17 cellular contexts compared by ENCODE assay signal in genomic region chr5:53733853-53734252, GRCh38.
A peak's percentile ranks its signal among the peaks of the same experiment; 100 is the strongest.
DNase-seq lines count a peak whose midpoint lies in the region; ATAC-seq and TF ChIP-seq lines count a peak whose summit lies in the region.
"Had no signal": no experiment of that assay in that cellular context is flagged by ENCODE, and none has a peak within 500 bp of the region (broad histone marks: within the 10 kb centered on the region; RNA-seq: fewer than 3 reads in every experiment).

No MANE protein-coding gene starts in this region.

- peak; percentile 43 for DNase-seq in NCI-H748 (lab: John Stamatoyannopoulos, UW; ENCODE audit: unreplicated experiment)
- no peak for DNase-seq in NCI-H748 treated with DMSO at 0.1 percent for 48 hours (lab: John Stamatoyannopoulos, UW)
- no peak for DNase-seq in WTC11 (ENCODE audit: low spot score)
- DNase-seq in left kidney (ENCODE audit: low read depth, low spot score): peak; percentile 7
- DNase-seq in SHP77 treated with DMSO at 0.1 percent for 48 hours (lab: John Stamatoyannopoulos, UW): no peak
- DNase-seq in activated CD4-positive, alpha-beta T cell treated with anti-CD3 and anti-CD28 coated beads for 4 hours: no peak
- no peak for DNase-seq in 8988T
- DNase-seq: ACHN; activated naive CD8-positive, alpha-beta T cell treated with anti-CD3 and anti-CD28 coated beads for 36 hours; activated T-cell treated with anti-CD3 and anti-CD28 coated beads, Interleukin-2, amount 50 U/mL, for 48 hours; CD8-positive, alpha-beta memory T cell; effector CD4-positive, alpha-beta T cell; GF-D8; natural killer cell; spleen; stimulated activated naive CD4-positive, alpha-beta T cell treated with Interleukin-2 at 50 U/mL for 16 hours had no signal

- TF ChIP-seq EP300 in Ishikawa (IDR thresholded peaks at IDR 0.05; ENCODE audit: borderline replicate concordance): no peak

- H3K4me3 Mint-ChIP-seq in WTC11: no peak overlapping the region
- H3K4me3 Mint-ChIP-seq: activated naive CD8-positive, alpha-beta T cell treated with anti-CD3 and anti-CD28 coated beads for 36 hours; CD8-positive, alpha-beta memory T cell; natural killer cell had no signal

- TF ChIP-seq RAD21 in Ishikawa (IDR thresholded peaks at IDR 0.05; ENCODE audit: low read depth): peak; percentile 28; the same call in 1 of the 2 replicates

- no peaks in the 10 kb centered on the region for H3K27me3 Mint-ChIP-seq in WTC11 (ENCODE audit: low read depth)

- H3K9me3 Mint-ChIP-seq in WTC11: peaks cover 22% of the 10 kb centered on the region

- POLR2A ChIA-PET in WTC11 (lab: Charles Lee): no interaction called here

- H3K4me1 Mint-ChIP-seq in WTC11: 0 out of 2 replicates have a peak, but pooled peaks cover 4% of the 10 kb centered on the region
- H3K4me1 Mint-ChIP-seq: activated naive CD8-positive, alpha-beta T cell treated with anti-CD3 and anti-CD28 coated beads for 36 hours; CD8-positive, alpha-beta memory T cell had no signal

- no peaks in the 10 kb centered on the region for H3K36me3 Mint-ChIP-seq in WTC11
- H3K36me3 Mint-ChIP-seq: activated naive CD8-positive, alpha-beta T cell treated with anti-CD3 and anti-CD28 coated beads for 36 hours; CD8-positive, alpha-beta memory T cell; natural killer cell had no signal

- no peak for TF ChIP-seq CTCF in WTC11 (IDR thresholded peaks at IDR 0.05)

- H3K27ac Mint-ChIP-seq in WTC11: no peak overlapping the region
- H3K27ac Mint-ChIP-seq: activated naive CD8-positive, alpha-beta T cell treated with anti-CD3 and anti-CD28 coated beads for 36 hours; CD8-positive, alpha-beta memory T cell; natural killer cell had no signal

- ATAC-seq in WTC11: peak; percentile 91
- ATAC-seq: natural killer cell had no signal

- CTCF ChIA-PET in WTC11 (lab: Charles Lee): interaction anchor here (0.6 to 1.3 kb wide), 9 partner anchors 26 to 501 kb away, joined by 3 to 5 read pairs (median 3); no protein-coding TSS in a partner anchor

TF ChIP-seq in Ishikawa, 13 proteins besides CTCF, POLR2A, EP300 and RAD21:
- TF ChIP-seq FOXM1 (IDR thresholded peaks at IDR 0.05; ENCODE audit: borderline replicate concordance, low read depth) (no peak), TCF12 (IDR thresholded peaks at IDR 0.05; ENCODE audit: low read depth) (no peak), TEAD4 (IDR thresholded peaks at IDR 0.05) (no peak), EGR1 (IDR thresholded peaks at IDR 0.05) (no peak)

TF ChIP-seq in WTC11, 78 proteins besides CTCF, POLR2A, EP300 and RAD21:
- TF ChIP-seq, protein P1, sequence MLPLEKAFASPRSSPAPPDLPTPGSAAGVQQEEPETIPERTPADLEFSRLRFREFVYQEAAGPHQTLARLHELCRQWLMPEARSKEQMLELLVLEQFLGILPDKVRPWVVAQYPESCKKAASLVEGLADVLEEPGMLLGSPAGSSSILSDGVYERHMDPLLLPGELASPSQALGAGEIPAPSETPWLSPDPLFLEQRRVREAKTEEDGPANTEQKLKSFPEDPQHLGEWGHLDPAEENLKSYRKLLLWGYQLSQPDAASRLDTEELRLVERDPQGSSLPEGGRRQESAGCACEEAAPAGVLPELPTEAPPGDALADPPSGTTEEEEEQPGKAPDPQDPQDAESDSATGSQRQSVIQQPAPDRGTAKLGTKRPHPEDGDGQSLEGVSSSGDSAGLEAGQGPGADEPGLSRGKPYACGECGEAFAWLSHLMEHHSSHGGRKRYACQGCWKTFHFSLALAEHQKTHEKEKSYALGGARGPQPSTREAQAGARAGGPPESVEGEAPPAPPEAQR (CRISPR knock-in tag; IDR thresholded peaks at IDR 0.05): no peak
- TF ChIP-seq, protein P2, sequence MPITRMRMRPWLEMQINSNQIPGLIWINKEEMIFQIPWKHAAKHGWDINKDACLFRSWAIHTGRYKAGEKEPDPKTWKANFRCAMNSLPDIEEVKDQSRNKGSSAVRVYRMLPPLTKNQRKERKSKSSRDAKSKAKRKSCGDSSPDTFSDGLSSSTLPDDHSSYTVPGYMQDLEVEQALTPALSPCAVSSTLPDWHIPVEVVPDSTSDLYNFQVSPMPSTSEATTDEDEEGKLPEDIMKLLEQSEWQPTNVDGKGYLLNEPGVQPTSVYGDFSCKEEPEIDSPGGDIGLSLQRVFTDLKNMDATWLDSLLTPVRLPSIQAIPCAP (CRISPR knock-in tag; IDR thresholded peaks at IDR 0.05): no peak
- TF ChIP-seq KAT7 (CRISPR knock-in tag; IDR thresholded peaks at IDR 0.05; ENCODE audit: borderline replicate concordance) (no peak), NR3C1 (CRISPR knock-in tag; conservative IDR thresholded peaks at IDR 0.05; ENCODE audit: low read depth) (no peak), RORB (CRISPR knock-in tag; IDR thresholded peaks at IDR 0.05) (no peak), SOX15 (CRISPR knock-in tag; IDR thresholded peaks at IDR 0.05) (no peak)
- TF ChIP-seq, protein P3, sequence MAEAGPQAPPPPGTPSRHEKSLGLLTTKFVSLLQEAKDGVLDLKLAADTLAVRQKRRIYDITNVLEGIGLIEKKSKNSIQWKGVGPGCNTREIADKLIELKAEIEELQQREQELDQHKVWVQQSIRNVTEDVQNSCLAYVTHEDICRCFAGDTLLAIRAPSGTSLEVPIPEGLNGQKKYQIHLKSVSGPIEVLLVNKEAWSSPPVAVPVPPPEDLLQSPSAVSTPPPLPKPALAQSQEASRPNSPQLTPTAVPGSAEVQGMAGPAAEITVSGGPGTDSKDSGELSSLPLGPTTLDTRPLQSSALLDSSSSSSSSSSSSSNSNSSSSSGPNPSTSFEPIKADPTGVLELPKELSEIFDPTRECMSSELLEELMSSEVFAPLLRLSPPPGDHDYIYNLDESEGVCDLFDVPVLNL (CRISPR knock-in tag; IDR thresholded peaks at IDR 0.05; ENCODE audit: borderline replicate concordance, low read depth): no peak

Comparison
In these comparisons a context has a peak if more than half of its experiments do, and no peak if none do; other contexts are left out.
1. DNase-seq: peak in NCI-H748 (single experiment) and left kidney (single experiment); none in NCI-H748 treated with DMSO at 0.1 percent for 48 hours (single experiment), WTC11 (single experiment), SHP77 treated with DMSO at 0.1 percent for 48 hours (single experiment), activated CD4-positive, alpha-beta T cell treated with anti-CD3 and anti-CD28 coated beads for 4 hours (0 of 2) and 8988T (single experiment).